ENCODE assay signal across 25 cellular contexts in genomic region chr16:61435356-61435755, GRCh38.
DNase-seq lines count a peak whose midpoint lies in the region; TF ChIP-seq lines count a peak whose summit lies in the region.
"Had no signal": no experiment of that assay in that cellular context is flagged by ENCODE, and none has a peak within 500 bp of the region (broad histone marks: within the 10 kb centered on the region; RNA-seq: fewer than 3 reads in every experiment).

No MANE protein-coding gene starts in this region.

- H3K4me1 ChIP-seq in MM.1S (ENCODE audit: low read length) = no peaks in the 10 kb centered on the region
- no peaks in the 10 kb centered on the region for H3K4me1 ChIP-seq in smooth muscle cell (ENCODE audit: low read depth)
- no peaks in the 10 kb centered on the region for H3K4me1 ChIP-seq in mesendoderm (ENCODE audit: control insufficient read depth, low read depth, low read length)
- H3K4me1 ChIP-seq: A549, BLaER1, HAP-1 had no signal

- H3K36me3 ChIP-seq in MM.1S (replicated peaks; ENCODE audit: insufficient read depth, low read length) = no peaks in the 10 kb centered on the region
- no peaks in the 10 kb centered on the region for H3K36me3 ChIP-seq in brain microvascular endothelial cell (replicated peaks)
- H3K36me3 ChIP-seq in smooth muscle cell (ENCODE audit: low read depth) = no peaks in the 10 kb centered on the region
- no peaks in the 10 kb centered on the region for H3K36me3 ChIP-seq in mesendoderm (ENCODE audit: control insufficient read depth, insufficient read depth, low read length)
- H3K36me3 ChIP-seq: BLaER1, HAP-1 had no signal

- 0 out of 2 replicates have a peak overlapping the region, but pooled peaks have one; percentile 11 for H2AFZ ChIP-seq in MM.1S (ENCODE audit: low read length)
- H2AFZ ChIP-seq in smooth muscle cell (ENCODE audit: low read depth) = no peak overlapping the region
- H2AFZ ChIP-seq: GM23338, PC-9 had no signal

- in situ Hi-C loops in brain microvascular endothelial cell (cut with HindIII; ENCODE audit: low pct_ligation_motif_present, low sequenced_read_pairs) = no loop called here

- H3K79me2 ChIP-seq in MM.1S (ENCODE audit: low read length) (no peaks in the 10 kb centered on the region), smooth muscle cell (ENCODE audit: low read depth) (no peaks in the 10 kb centered on the region), mesendoderm (ENCODE audit: control insufficient read depth, insufficient read depth, low read length) (no peaks in the 10 kb centered on the region)

- H3K9me3 ChIP-seq in MM.1S (replicated peaks; ENCODE audit: insufficient read depth, low read length) (no peaks in the 10 kb centered on the region), smooth muscle cell (replicated peaks; ENCODE audit: low read depth) (no peaks in the 10 kb centered on the region)
- H3K9me3 ChIP-seq: A549, BLaER1, HAP-1 had no signal

- no peaks in the 10 kb centered on the region for H3K79me1 ChIP-seq in mesendoderm (ENCODE audit: low read length)

- no peak overlapping the region for H3K4me3 ChIP-seq in MM.1S (ENCODE audit: low read length)
- no peak overlapping the region for H3K4me3 ChIP-seq in brain microvascular endothelial cell (ENCODE audit: low read depth, low read length)
- H3K4me3 ChIP-seq in smooth muscle cell = no peak overlapping the region
- no peak overlapping the region for H3K4me3 ChIP-seq in mesendoderm (ENCODE audit: low read length)
- H3K4me3 ChIP-seq: A549, BLaER1, GM23338, HAP-1, PC-9 had no signal

- H3K4me2 ChIP-seq in MM.1S (ENCODE audit: low read depth, low read length) (0 out of 2 replicates have a peak overlapping the region, but pooled peaks have one; percentile 2), smooth muscle cell (peak overlapping the region; percentile 80), mesendoderm (ENCODE audit: low read length) (no peak overlapping the region)
- H3K4me2 ChIP-seq: A549, BLaER1, GM23338, PC-9 had no signal

- no peak overlapping the region for H4K8ac ChIP-seq in mesendoderm (ENCODE audit: low read depth, low read length)

- no peaks in the 10 kb centered on the region for H3F3A ChIP-seq in MM.1S (ENCODE audit: insufficient read depth, low read length)
- no peaks in the 10 kb centered on the region for H3F3A ChIP-seq in smooth muscle cell (ENCODE audit: low read depth)

- DNase-seq in HS-27A (ENCODE audit: low read depth) = peak; percentile 29
- no peak for DNase-seq in MM.1S
- peak; percentile 5 for DNase-seq in brain microvascular endothelial cell
- DNase-seq in smooth muscle cell (lab: John Stamatoyannopoulos, UW; ENCODE audit: unreplicated experiment) = no peak
- no peak for DNase-seq in mesendoderm
- DNase-seq in Ammon's horn (ENCODE audit: low spot score) = no peak
- DNase-seq in AML-193 (lab: John Stamatoyannopoulos, UW) = no peak
- DNase-seq: CD4-positive, alpha-beta T cell; COR-L47; DMS 273 treated with DMSO at 0.1 percent for 48 hours; DND-41; IMR-90; NCI-H1048; NCI-H1436; NCI-H187 treated with DMSO at 0.1 percent for 48 hours; NCI-H2107; NCI-H446 treated with DMSO at 0.1 percent for 48 hours; NCI-H526 treated with DMSO at 0.1 percent for 48 hours; PC-9; RPMI8226; SHP77 had no signal

- H3K18ac ChIP-seq in mesendoderm (ENCODE audit: low read length) = no peak overlapping the region

- no peaks in the 10 kb centered on the region for H4K20me1 ChIP-seq in MM.1S (ENCODE audit: insufficient read depth, low read length)
- H4K20me1 ChIP-seq in smooth muscle cell (ENCODE audit: low read depth) = no peaks in the 10 kb centered on the region
- H4K20me1 ChIP-seq: BLaER1 had no signal

- 27% methylated on average over 3 of the region's 3 CpGs for WGBS in smooth muscle cell (ENCODE audit: low lambda C conversion rate)
- no CpG with 5 or more reads among the region's 3 CpGs for WGBS in mesendoderm (ENCODE audit: extremely low coverage, insufficient coverage, low lambda C conversion rate)

- H2BK15ac ChIP-seq in mesendoderm (replicated peaks; ENCODE audit: low read depth) = no peak overlapping the region

- no peak overlapping the region for H2BK5ac ChIP-seq in mesendoderm (ENCODE audit: low read length)

- H3K27me3 ChIP-seq in MM.1S (replicated peaks; ENCODE audit: insufficient read depth, low read length) = no peaks in the 10 kb centered on the region
- H3K27me3 ChIP-seq in brain microvascular endothelial cell (replicated peaks) = no peaks in the 10 kb centered on the region
- no peaks in the 10 kb centered on the region for H3K27me3 ChIP-seq in smooth muscle cell (ENCODE audit: low read depth)
- H3K27me3 ChIP-seq in mesendoderm (ENCODE audit: insufficient read depth, low read length, poor library complexity) = no peaks in the 10 kb centered on the region
- H3K27me3 ChIP-seq: BLaER1 had no signal

- H3K9ac ChIP-seq in MM.1S (ENCODE audit: low read length) (no peak overlapping the region), smooth muscle cell (ENCODE audit: low read depth) (no peak overlapping the region), mesendoderm (ENCODE audit: low read length) (no peak overlapping the region)
- H3K9ac ChIP-seq: BLaER1 had no signal

- H3K27ac ChIP-seq in MM.1S (ENCODE audit: low read length) (no peak overlapping the region), brain microvascular endothelial cell (no peak overlapping the region), smooth muscle cell (ENCODE audit: low read depth) (no peak overlapping the region), mesendoderm (ENCODE audit: low read depth, low read length) (no peak overlapping the region)
- H3K27ac ChIP-seq: A549, BLaER1, PC-9 had no signal

- H3K56ac ChIP-seq in mesendoderm (ENCODE audit: low read length) = no peak overlapping the region

- no peak overlapping the region for H3K23ac ChIP-seq in mesendoderm (ENCODE audit: low read length)

- H4K5ac ChIP-seq in mesendoderm (ENCODE audit: low read length) = no peak overlapping the region

- H3K9me2 ChIP-seq in MM.1S (replicated peaks; ENCODE audit: insufficient read depth, low read length) = no peaks in the 10 kb centered on the region

- no peak overlapping the region for H2AK5ac ChIP-seq in mesendoderm (ENCODE audit: low read length)

- TF ChIP-seq CTCF in MM.1S (IDR thresholded peaks at IDR 0.05; ENCODE audit: low read length) = no peak
- TF ChIP-seq CTCF in brain microvascular endothelial cell (IDR thresholded peaks at IDR 0.05; ENCODE audit: low read depth, low read length, missing control alignments) = no peak
- no peak for TF ChIP-seq CTCF in smooth muscle cell (IDR thresholded peaks at IDR 0.05; ENCODE audit: borderline replicate concordance, insufficient read depth, poor library complexity, severe bottlenecking)

- no peak overlapping the region for H2BK120ac ChIP-seq in mesendoderm (ENCODE audit: low read depth, low read length)

- H3K4ac ChIP-seq in mesendoderm (ENCODE audit: low read depth, low read length) = no peak overlapping the region

Comparison
In these comparisons a context has a peak if more than half of its experiments do, and no peak if none do; other contexts are left out.
1. DNase-seq: peak in HS-27A (single experiment) and brain microvascular endothelial cell (single experiment); none in MM.1S (single experiment), smooth muscle cell (single experiment), mesendoderm (single experiment), Ammon's horn (single experiment) and AML-193 (0 of 2).